In the genomic region with DNA sequence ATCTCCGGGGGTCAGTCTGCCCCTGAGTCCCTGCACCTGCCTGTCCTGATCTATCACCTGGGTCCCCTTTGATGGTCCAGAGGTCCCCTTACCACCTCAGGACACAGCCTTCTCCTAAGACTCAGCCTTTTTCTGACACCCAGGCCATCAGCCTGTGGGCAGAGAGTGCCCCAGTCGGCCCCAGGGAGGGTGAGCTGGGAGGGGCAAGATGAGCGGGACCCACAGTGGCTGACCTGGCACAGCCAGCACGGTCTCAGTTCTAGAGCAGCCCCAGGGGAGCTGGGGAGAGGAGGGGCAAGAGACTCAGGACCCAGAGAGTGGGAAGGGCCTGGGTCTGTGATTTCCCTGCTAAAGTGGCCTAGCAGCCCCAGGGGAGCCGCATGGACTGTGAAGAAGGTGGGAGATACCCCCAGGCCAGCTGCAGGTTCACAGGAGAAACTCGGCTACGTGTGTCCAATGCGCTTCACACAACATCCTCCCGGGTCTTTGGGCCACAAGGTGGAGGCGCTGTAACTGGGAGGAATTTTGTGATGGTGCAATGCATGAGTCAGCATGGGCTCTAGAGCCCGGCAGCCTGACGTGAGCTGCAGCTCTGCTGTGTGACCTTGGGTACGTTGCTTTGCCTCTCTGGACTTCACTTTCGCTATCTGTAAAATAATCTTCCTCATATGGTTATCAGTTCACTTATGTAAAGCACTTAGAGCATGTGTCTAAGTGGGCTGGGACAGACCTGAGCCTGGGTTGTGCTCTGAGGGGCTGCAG, we compare ENCODE assay signal across 16 cellular contexts.
A peak's percentile ranks its signal among the peaks of the same experiment; 100 is the strongest.
DNase-seq lines count a peak whose midpoint lies in the region; ATAC-seq and TF ChIP-seq lines count a peak whose summit lies in the region.
"Had no signal": no experiment of that assay in that cellular context is flagged by ENCODE, and none has a peak within 500 bp of the region (broad histone marks: within the 10 kb centered on the region; RNA-seq: fewer than 3 reads in every experiment).

No MANE protein-coding gene starts in this region.

- no peak overlapping the region for H3K27ac ChIP-seq in HCT116 (ENCODE audit: low read depth, low read length)
- no peak overlapping the region for H3K27ac ChIP-seq in foreskin keratinocyte
- H3K27ac ChIP-seq: RWPE1, transverse colon had no signal

- no peak overlapping the region for H3K4me3 ChIP-seq in HCT116 (replicated peaks in 1 of 2; ENCODE audit: low read depth in 1 of 2, low read length in 2 of 2)
- H3K4me3 ChIP-seq: transverse colon had no signal

- H3K27me3 ChIP-seq in HCT116 (ENCODE audit: insufficient read depth, low read length) (no peaks in the 10 kb centered on the region), foreskin keratinocyte (no peaks in the 10 kb centered on the region)

- H2AFZ ChIP-seq in HCT116 (ENCODE audit: low read depth, low read length, poor library complexity, severe bottlenecking), result no peak overlapping the region

- POLR2A ChIA-PET in HCT116 (lab: Charles Lee), result no interaction called here

- H3K4me1 ChIP-seq in HCT116 (ENCODE audit: control insufficient read depth in 1 of 2, insufficient read depth in 2 of 2, low read length in 2 of 2), result peaks cover 0 to 7% of the 10 kb centered on the region in 2 experiments; a peak in 1 of 4 replicates
- H3K4me1 ChIP-seq in foreskin keratinocyte, result no peaks in the 10 kb centered on the region
- H3K4me1 ChIP-seq: transverse colon had no signal

- in situ Hi-C loops in ACHN (cut with HindIII; ENCODE audit: low pct_ligation_motif_present, low pct_unique_long_range_greater_than_20kb, low sequenced_read_pairs) (no loop called here), SK-MEL-5 (cut with HindIII; ENCODE audit: low pct_unique_long_range_greater_than_20kb, low sequenced_read_pairs) (no loop called here)

- CTCF ChIA-PET in HCT116 (lab: Charles Lee), result no interaction called here

- H3K9ac ChIP-seq in HCT116 (ENCODE audit: low read length), result no peak overlapping the region

- no peaks in the 10 kb centered on the region for H4K20me1 ChIP-seq in HCT116 (ENCODE audit: insufficient read depth)

- H3K79me2 ChIP-seq in HCT116 (ENCODE audit: insufficient read depth, low read length), result no peaks in the 10 kb centered on the region

- TF ChIP-seq RAD21 in HCT116 (IDR thresholded peaks at IDR 0.05; ENCODE audit: low read depth), result peak; percentile 40

- no peak overlapping the region for H3K4me2 ChIP-seq in HCT116 (ENCODE audit: low read length)

- H3K9me3 ChIP-seq in HCT116 (ENCODE audit: control insufficient read depth in 1 of 2, insufficient read depth in 1 of 2, low read depth in 1 of 2, low read length in 2 of 2), result no peaks in the 10 kb centered on the region
- H3K9me3 ChIP-seq: transverse colon had no signal

- RAD21 ChIA-PET in HCT116 (lab: Charles Lee; ENCODE audit: low non-redundant PET in 1 of 2, low total read pairs in 2 of 2, uncharacterized antibody in 2 of 2, unreplicated experiment in 2 of 2), result no interaction called here

- H3K36me3 ChIP-seq in HCT116 (ENCODE audit: control insufficient read depth in 1 of 2, insufficient read depth in 2 of 2, low read length in 2 of 2), result no peaks in the 10 kb centered on the region
- H3K36me3 ChIP-seq: transverse colon had no signal

- ATAC-seq in HCT116 (peak; percentile 81), foreskin keratinocyte (peak; percentile 67)
- ATAC-seq: naive thymus-derived CD8-positive, alpha-beta T cell had no signal

- intact Hi-C loops in HCT116 (cut with micrococcal nuclease), result no loop called here

- no TSS peak for BruUV-seq in HCT116 (replicated peaks; lab: Mats Ljungman, UMichigan)

- 0 out of 6 replicates have a peak, but pooled peaks of 1 of the 3 experiments have one; percentile 14 for TF ChIP-seq CTCF in HCT116 (IDR thresholded peaks at IDR 0.05 in 2 of 3, conservative IDR thresholded peaks at IDR 0.05 in 1 of 3; ENCODE audit: borderline replicate concordance in 1 of 3, insufficient read depth in 1 of 3, low read depth in 2 of 3, low read length in 2 of 3)
- peak; percentile 51 for TF ChIP-seq CTCF in foreskin keratinocyte (conservative IDR thresholded peaks at IDR 0.05)

- no peaks in the 10 kb centered on the region for H3K9me2 ChIP-seq in HCT116 (ENCODE audit: insufficient read depth)

- no peak for TF ChIP-seq POLR2A in HCT116 (IDR thresholded peaks at IDR 0.05; ENCODE audit: borderline replicate concordance, extremely low read depth, insufficient read depth, insufficient read length)

- DNase-seq in ACHN (peak; percentile 78), HCT116 (ENCODE audit: low read depth, low spot score) (no peak), SK-MEL-5 (ENCODE audit: low read depth, low spot score) (peak; percentile 20), foreskin keratinocyte (no peak), NCI-H146 treated with DMSO at 0.1 percent for 48 hours (lab: John Stamatoyannopoulos, UW; ENCODE audit: unreplicated experiment) (no peak), superior temporal gyrus (ENCODE audit: extremely low spot score) (no peak), NCI-H2227 (lab: John Stamatoyannopoulos, UW; ENCODE audit: unreplicated experiment) (no peak)
- DNase-seq in stimulated activated CD8-positive, alpha-beta memory T cell treated with anti-CD3 and anti-CD28 coated beads, Interleukin-4, amount 100 ng/mL, for 48 hours, result no peak
- DNase-seq: activated CD4-positive, alpha-beta T cell treated with anti-CD3 and anti-CD28 coated beads, Interleukin-2, amount 50 U/mL, for 48 hours; AML-193; DMS79 treated with DMSO at 0.1 percent for 48 hours; HFFc6; NCI-H510A treated with DMSO at 0.1 percent for 48 hours; transverse colon had no signal

TF ChIP-seq in HCT116, 20 proteins besides CTCF, POLR2A, EP300 and RAD21:
- no peak for TF ChIP-seq FOSL1 (IDR thresholded peaks at IDR 0.05; ENCODE audit: low read depth)
- peak; percentile 71 for TF ChIP-seq CEBPB (IDR thresholded peaks at IDR 0.05; ENCODE audit: low read depth)
TF ChIP-seq in HCT116: peak in this region for 1.

Comparison
In these comparisons a context has a peak if more than half of its experiments do, and no peak if none do; other contexts are left out.
1. DNase-seq: peak in ACHN (single experiment) and SK-MEL-5 (single experiment); none in HCT116 (single experiment), foreskin keratinocyte (0 of 2), NCI-H146 treated with DMSO at 0.1 percent for 48 hours (single experiment), stimulated activated CD8-positive, alpha-beta memory T cell treated with anti-CD3 and anti-CD28 coated beads, Interleukin-4, amount 100 ng/mL, for 48 hours (single experiment), superior temporal gyrus (single experiment) and NCI-H2227 (single experiment).